ENCODE assay signal across 1 cellular context in genomic region chr18:27428120-27428519, GRCh38.
TF ChIP-seq lines count a peak whose summit lies in the region.

No MANE protein-coding gene starts in this region.

TF ChIP-seq in SK-N-SH treated with all-trans-retinoic acid at 6 μM for 48 hours, 23 proteins besides CTCF, POLR2A, EP300 and RAD21 (continued from another document):
- TF ChIP-seq POU6F1 (CRISPR knock-in tag; IDR thresholded peaks at IDR 0.05; ENCODE audit: borderline replicate concordance, low read depth) (no peak), ZFP3 (CRISPR knock-in tag; IDR thresholded peaks at IDR 0.05) (no peak)
